ENCODE assay signal across 8 cellular contexts in the genomic region with DNA sequence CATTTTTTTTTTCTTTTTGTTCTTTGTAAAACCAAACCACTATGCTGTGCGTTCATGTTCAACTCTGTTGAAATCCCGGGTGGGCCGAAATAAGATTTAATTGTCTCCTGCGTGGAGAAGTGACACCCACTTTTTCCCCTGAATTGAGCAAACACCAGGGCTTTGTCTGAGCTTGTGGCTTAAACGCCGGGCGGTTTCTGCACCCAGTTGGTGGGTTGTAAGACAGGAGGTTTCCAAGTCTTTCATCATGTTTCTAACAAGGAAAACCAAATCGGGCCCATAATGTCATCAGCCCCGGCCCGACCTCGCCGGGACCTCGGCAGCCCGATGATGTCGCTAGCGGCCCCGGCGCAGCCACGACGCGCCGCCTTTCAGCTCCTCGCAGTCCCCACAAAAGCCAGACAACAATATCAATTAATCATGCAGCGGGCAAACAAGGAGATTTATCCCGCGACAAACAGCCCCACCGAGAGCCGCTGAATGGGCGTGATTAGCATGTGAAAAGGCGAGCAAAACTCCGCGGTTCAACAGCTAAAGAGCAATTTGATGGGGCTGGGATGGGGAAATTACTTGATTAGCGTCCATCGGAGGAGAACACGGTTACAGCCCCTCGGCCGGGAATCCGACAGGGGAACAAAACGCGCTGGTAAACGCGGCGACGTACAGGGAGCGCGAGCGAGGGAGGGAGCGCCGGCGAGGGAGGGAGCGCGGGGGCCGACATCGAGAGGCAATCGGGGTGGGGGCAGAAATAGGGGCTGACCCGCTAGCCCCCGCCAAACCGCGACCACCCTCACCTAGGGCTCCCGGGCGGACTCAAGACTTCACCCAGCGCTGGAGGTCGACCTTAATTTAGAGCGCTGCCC. TPM values are rescaled to one million over a fixed set of nuclear protein-coding genes. Genes with fewer than 3 reads are reported as not detected.
DNase-seq lines count a peak whose midpoint lies in the region; TF ChIP-seq lines count a peak whose summit lies in the region.

No MANE protein-coding gene starts in this region.

- H3K36me3 Mint-ChIP-seq in MCF 10A (ENCODE audit: insufficient read depth, unreplicated experiment) (no peaks in the 10 kb centered on the region), endothelial cell (ENCODE audit: low read depth, unreplicated experiment) (no peaks in the 10 kb centered on the region)

- H3K36me3 ChIP-seq in breast epithelium (no peaks in the 10 kb centered on the region), neuron (ENCODE audit: insufficient read depth, low read length) (no peaks in the 10 kb centered on the region)

- no TSS peak for BruUV-seq in MCF 10A (replicated peaks; lab: Mats Ljungman, UMichigan)

- no peaks in the 10 kb centered on the region for H3K27me3 Mint-ChIP-seq in MCF 10A (ENCODE audit: insufficient read depth, unreplicated experiment)
- H3K27me3 Mint-ChIP-seq in endothelial cell (ENCODE audit: unreplicated experiment) = peaks cover 24% of the 10 kb centered on the region

- no peak overlapping the region for H3K27ac ChIP-seq in breast epithelium

- CTCF ChIA-PET in MCF 10A (lab: Yijun Ruan, JAX) = interaction anchor here (0.6 kb wide), 1 partner anchor 232 kb away, joined by 5 read pairs; no protein-coding TSS in a partner anchor

- H3K4me3 ChIP-seq in breast epithelium (peak overlapping the region; percentile 40 to 56 (median 42)), neuron (ENCODE audit: low read length) (peak overlapping the region; percentile 50)

- intact Hi-C loops in breast epithelium (cut with DNase I; ENCODE audit: low total_unique reads) (no loop called here), MCF 10A (cut with micrococcal nuclease) (no loop called here)

- peaks cover 9 to 91% of the 10 kb centered on the region in 2 donors for H3K27me3 ChIP-seq in breast epithelium
- H3K27me3 ChIP-seq in neuron (ENCODE audit: insufficient read depth, low read length) = peaks cover 91% of the 10 kb centered on the region

- DNase-seq in breast epithelium (ENCODE audit: low spot score in 2 of 2) (no peak), MCF 10A (ENCODE audit: unreplicated experiment) (no peak), SIG-M5 (lab: John Stamatoyannopoulos, UW) (peak; percentile 94), endothelial cell (ENCODE audit: low spot score) (no peak), inferior parietal cortex (ENCODE audit: extremely low spot score) (no peak), NCI-H226 (no peak), NAMALWA (ENCODE audit: low spot score) (no peak)

- POLR2A ChIA-PET in MCF 10A (lab: Yijun Ruan, JAX) = interaction anchor here (0.6 kb wide), 1 partner anchor 115 kb away, joined by 3 read pairs; no protein-coding TSS in a partner anchor

- H3K9me3 Mint-ChIP-seq in MCF 10A (ENCODE audit: unreplicated experiment) (no peaks in the 10 kb centered on the region), endothelial cell (ENCODE audit: unreplicated experiment) (no peaks in the 10 kb centered on the region)

- no peak for TF ChIP-seq CTCF in breast epithelium (IDR thresholded peaks at IDR 0.05)
- TF ChIP-seq CTCF in MCF 10A (IDR thresholded peaks at IDR 0.05; ENCODE audit: unreplicated experiment) = no peak
- no peak for TF ChIP-seq CTCF in endothelial cell (IDR thresholded peaks at IDR 0.05; ENCODE audit: unreplicated experiment)

- H3K4me1 ChIP-seq in breast epithelium (peaks cover 0 to 13% of the 10 kb centered on the region in 2 donors), neuron (ENCODE audit: insufficient read depth, low read length) (peaks cover 28% of the 10 kb centered on the region)

- H3K9me3 ChIP-seq in breast epithelium = no peaks in the 10 kb centered on the region
- H3K9me3 ChIP-seq in neuron (ENCODE audit: low read length) = no peaks in the 10 kb centered on the region

- no peak overlapping the region for H3K27ac Mint-ChIP-seq in MCF 10A (ENCODE audit: low read depth, unreplicated experiment)
- no peak overlapping the region for H3K27ac Mint-ChIP-seq in endothelial cell (ENCODE audit: unreplicated experiment)

- peak overlapping the region; percentile 64 for H2AFZ ChIP-seq in neuron (ENCODE audit: low read depth, low read length)

- H3K4me3 Mint-ChIP-seq in MCF 10A (ENCODE audit: unreplicated experiment) (no peak overlapping the region), endothelial cell (ENCODE audit: unreplicated experiment) (peak overlapping the region; percentile 87)

- H3K4me1 Mint-ChIP-seq in MCF 10A (ENCODE audit: insufficient read depth, unreplicated experiment) = no peaks in the 10 kb centered on the region
- peaks cover 17% of the 10 kb centered on the region for H3K4me1 Mint-ChIP-seq in endothelial cell (ENCODE audit: unreplicated experiment)

- TF ChIP-seq POLR2A in breast epithelium (IDR thresholded peaks at IDR 0.05) = no peak

RNA-seq across cellular contexts. Expression of a gene that starts 5.3 kb away (rescaled TPM):
- total RNA-seq in breast epithelium = not detected
- total RNA-seq in MCF 10A (2022) = not detected in 2 replicates
- not detected for total RNA-seq in endothelial cell (ENCODE audit: unreplicated experiment)

RNA-seq across cellular contexts. Expression of a gene that starts 25.1 kb away (rescaled TPM):
- 10 to 100 TPM; 29.8 to 46.2 (median 45.9) TPM for total RNA-seq in breast epithelium
- 47.2 and 56.1 TPM in 2 replicates for total RNA-seq in MCF 10A (2022)
- total RNA-seq in endothelial cell (ENCODE audit: unreplicated experiment) = 15.0 TPM
